In the genomic region with DNA sequence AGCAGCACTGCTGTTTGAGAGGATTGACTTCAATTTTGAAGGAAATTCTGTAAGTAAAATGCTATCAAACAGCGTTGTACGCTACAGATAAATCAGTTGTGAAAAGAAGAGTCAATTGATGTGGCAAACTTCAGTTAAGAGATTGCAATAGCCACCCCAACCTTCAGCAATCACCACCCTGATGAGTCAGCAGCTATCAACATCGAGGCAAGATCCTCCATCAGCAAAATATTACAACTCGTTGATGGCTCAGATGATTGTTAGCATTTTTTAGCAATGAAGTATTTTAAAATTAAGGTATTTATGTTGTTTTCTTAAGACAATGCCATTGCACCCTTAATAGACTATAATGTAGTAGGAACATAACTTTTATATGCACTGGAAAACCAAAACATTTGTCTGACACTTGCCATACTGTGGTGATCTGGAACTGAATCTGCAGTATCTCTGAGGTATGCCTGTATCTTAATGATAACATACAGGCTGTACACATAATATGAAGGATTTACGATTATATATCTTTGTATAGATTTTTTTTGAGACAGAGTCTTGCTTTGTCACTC, we compare ENCODE assay signal across 21 cellular contexts. TPM values are rescaled to one million over a fixed set of nuclear protein-coding genes. Genes with fewer than 3 reads are reported as not detected.
A peak's percentile ranks its signal among the peaks of the same experiment; 100 is the strongest.
DNase-seq lines count a peak whose midpoint lies in the region; ATAC-seq and TF ChIP-seq lines count a peak whose summit lies in the region.
"Had no signal": no experiment of that assay in that cellular context is flagged by ENCODE, and none has a peak within 500 bp of the region (broad histone marks: within the 10 kb centered on the region; RNA-seq: fewer than 3 reads in every experiment).

No MANE protein-coding gene starts in this region.

- H3K4me3 ChIP-seq in SK-N-SH (ENCODE audit: low read depth in 2 of 2, low read length in 1 of 2) (no peak overlapping the region), NB4 (ENCODE audit: low read depth, low read length) (no peak overlapping the region), epithelial cell of esophagus (ENCODE audit: low read length) (no peak overlapping the region), skeletal muscle cell (ENCODE audit: low read depth, low read length) (no peak overlapping the region), Karpas-422 (ENCODE audit: low read length) (no peak overlapping the region)
- H3K4me3 ChIP-seq: right atrium auricular region, SK-N-MC, thyroid gland had no signal

- H3K9ac ChIP-seq in SK-N-SH, result no peak overlapping the region
- no peak overlapping the region for H3K9ac ChIP-seq in Karpas-422 (ENCODE audit: low read length)

- no peaks in the 10 kb centered on the region for H3K9me3 ChIP-seq in SK-N-SH
- H3K9me3 ChIP-seq in Karpas-422 (ENCODE audit: low read length), result no peaks in the 10 kb centered on the region
- H3K9me3 ChIP-seq: right atrium auricular region, thyroid gland had no signal

- POLR2A ChIA-PET in SK-N-SH (lab: Yijun Ruan, JAX), result no interaction called here

- H2AFZ ChIP-seq in SK-N-SH (ENCODE audit: low read depth) (no peak overlapping the region), Karpas-422 (ENCODE audit: low read length) (no peak overlapping the region)

- 87% methylated on average over 5 of the region's 5 CpGs for WGBS in SK-N-SH (ENCODE audit: low lambda C conversion rate)

- H3K4me1 ChIP-seq in SK-N-SH (ENCODE audit: control insufficient read depth in 1 of 2, insufficient read depth in 2 of 2, low read depth in 1 of 2, low read length in 1 of 2) (no peaks in the 10 kb centered on the region), Karpas-422 (ENCODE audit: low read length) (peaks cover 11% of the 10 kb centered on the region)
- H3K4me1 ChIP-seq: right atrium auricular region, thyroid gland had no signal

- peaks cover 44 to 55% of the 10 kb centered on the region in 2 experiments for H3K36me3 ChIP-seq in SK-N-SH (replicated peaks in 1 of 2; ENCODE audit: control insufficient read depth in 1 of 2, insufficient read depth in 2 of 2, low read length in 1 of 2)
- H3K36me3 ChIP-seq in Karpas-422 (ENCODE audit: insufficient read depth, low read length), result peaks cover 78% of the 10 kb centered on the region

- no peaks in the 10 kb centered on the region for H3K79me2 ChIP-seq in SK-N-SH (ENCODE audit: insufficient read depth)
- H3K79me2 ChIP-seq in Karpas-422 (ENCODE audit: low read length), result peaks cover 10% of the 10 kb centered on the region; the same call in 1 of the 2 replicates

- H3K9me2 ChIP-seq in SK-N-SH, result no peaks in the 10 kb centered on the region
- H3K9me2 ChIP-seq in Karpas-422 (replicated peaks; ENCODE audit: insufficient read depth, low read length), result peaks cover 4% of the 10 kb centered on the region; the same call in 1 of the 2 replicates

- TF ChIP-seq EP300 in SK-N-SH (IDR thresholded peaks at IDR 0.05; ENCODE audit: borderline replicate concordance in 1 of 2, low read depth in 1 of 2, low read length in 1 of 2), result no peak

- TF ChIP-seq CTCF in SK-N-SH (IDR thresholded peaks at IDR 0.05) (no peak), NB4 (IDR thresholded peaks at IDR 0.05; ENCODE audit: low read depth, low read length) (no peak), epithelial cell of esophagus (IDR thresholded peaks at IDR 0.05; ENCODE audit: insufficient read depth, low read depth, low read length, missing control alignments) (no peak)

- no peak overlapping the region for H3K4me2 ChIP-seq in SK-N-SH
- no peak overlapping the region for H3K4me2 ChIP-seq in Karpas-422 (ENCODE audit: low read depth, low read length, poor library complexity, severe bottlenecking)

- H3K27me3 ChIP-seq in SK-N-SH (ENCODE audit: insufficient read depth) (no peaks in the 10 kb centered on the region), Karpas-422 (ENCODE audit: low read length) (no peaks in the 10 kb centered on the region)
- H3K27me3 ChIP-seq: right atrium auricular region, thyroid gland had no signal

- no peak for TF ChIP-seq RAD21 in SK-N-SH (IDR thresholded peaks at IDR 0.05; ENCODE audit: low read length)

- CTCF ChIA-PET in SK-N-SH (lab: Yijun Ruan, JAX), result interaction anchor here (1.3 to 1.7 kb wide), 3 partner anchors 11 to 74 kb away, joined by 3 to 6 read pairs (median 3); no protein-coding TSS in a partner anchor

- H4K20me1 ChIP-seq in SK-N-SH (ENCODE audit: insufficient read depth), result no peaks in the 10 kb centered on the region
- no peaks in the 10 kb centered on the region for H4K20me1 ChIP-seq in Karpas-422 (ENCODE audit: insufficient read depth, low read depth, low read length)

- TF ChIP-seq POLR2A in NB4 (IDR thresholded peaks at IDR 0.05; ENCODE audit: extremely low read depth, insufficient read length), result no peak

- H3F3A ChIP-seq in SK-N-SH (replicated peaks; ENCODE audit: insufficient read depth), result no peaks in the 10 kb centered on the region

- DNase-seq in SK-N-SH, result no peak
- DNase-seq in NB4 (ENCODE audit: low read depth), result peak; percentile 19
- peak; percentile 49 for DNase-seq in epithelial cell of esophagus (ENCODE audit: low read depth)
- peak; percentile 24 for DNase-seq in skeletal muscle cell (ENCODE audit: low read depth)
- no peak for DNase-seq in HK-2 (ENCODE audit: unreplicated experiment)
- DNase-seq in H4 (ENCODE audit: low spot score), result no peak
- DNase-seq in Karpas-422, result no peak
- DNase-seq: DMS 273 treated with DMSO at 0.1 percent for 48 hours; effector CD8-positive, alpha-beta T cell; foreskin melanocyte; left ventricle myocardium superior; NCI-H1105; occipital lobe; PC-3; stimulated activated naive CD4-positive, alpha-beta T cell; T1000; thyroid gland had no signal

- H3K27ac ChIP-seq in SK-N-SH (ENCODE audit: low read depth in 2 of 2, low read length in 1 of 2) (no peak overlapping the region), Karpas-422 (ENCODE audit: low read length) (no peak overlapping the region)
- H3K27ac ChIP-seq: right atrium auricular region, SK-N-MC, thyroid gland had no signal

- no peak for ATAC-seq in SK-N-SH treated with all-trans-retinoic acid at 6 μM for 48 hours
- ATAC-seq: activated T-helper 17 cell treated with anti-CD3 and anti-CD28 coated beads, Interleukin-2, amount 50 U/mL, for 72 hours; left ventricle myocardium superior; PC-3 had no signal

TF ChIP-seq in SK-N-SH treated with all-trans-retinoic acid at 6 μM for 48 hours, 23 proteins besides CTCF, POLR2A, EP300 and RAD21:
- TF ChIP-seq TCF4 (CRISPR knock-in tag; IDR thresholded peaks at IDR 0.05; ENCODE audit: borderline replicate concordance), result no peak
- peak; percentile 51 for TF ChIP-seq ISL1 (CRISPR knock-in tag; IDR thresholded peaks at IDR 0.05)

TF ChIP-seq in SK-N-SH, 30 proteins besides CTCF, POLR2A, EP300 and RAD21:
- no peak for TF ChIP-seq EZH2phosphoT487 (IDR thresholded peaks at IDR 0.05; ENCODE audit: borderline replicate concordance, low read depth)

RNA-seq across cellular contexts. Expression of a gene that starts 47.5 kb away (rescaled TPM):
- 6.0 and 9.7 TPM in 2 replicates for polyA plus RNA-seq in SK-N-SH (2012; rRNA removed)
- 5.0 and 5.6 TPM in 2 replicates for polyA plus RNA-seq in SK-N-SH (2012; cell fraction: cytosol; rRNA removed)
- polyA plus RNA-seq in SK-N-SH (2012; cell fraction: nucleus; rRNA removed), result 17.5 and 47.9 TPM in 2 replicates
- 5.8 and 8.7 TPM in 2 replicates for total RNA-seq in H4 (2014; rRNA removed; shearing (Covaris generic))
- total RNA-seq in Karpas-422 (2014; rRNA removed; shearing (Covaris generic); ENCODE audit: low replicate concordance), result 47.3 and 141 TPM in 2 replicates

Comparison
In these comparisons a context has a peak if more than half of its experiments do, and no peak if none do; other contexts are left out.
1. DNase-seq: peak in NB4 (single experiment), epithelial cell of esophagus (single experiment) and skeletal muscle cell (single experiment); none in SK-N-SH (single experiment), HK-2 (single experiment), H4 (single experiment) and Karpas-422 (single experiment).